In genomic region chr2:101961287-101962242, GRCh38 we compare ENCODE assay signal across 8 cellular contexts. TPM values are rescaled to one million over a fixed set of nuclear protein-coding genes. Genes with fewer than 3 reads are reported as not detected.
A peak's percentile ranks its signal among the peaks of the same experiment; 100 is the strongest.
DNase-seq lines count a peak whose midpoint lies in the region; ATAC-seq, FAIRE-seq and TF ChIP-seq lines count a peak whose summit lies in the region.

No MANE protein-coding gene starts in this region.

- H3K36me3 ChIP-seq in mesendoderm (ENCODE audit: control insufficient read depth, insufficient read depth, low read length) = no peaks in the 10 kb centered on the region
- no peaks in the 10 kb centered on the region for H3K36me3 ChIP-seq in thoracic aorta

- peak; percentile 96 for ATAC-seq in thoracic aorta (ENCODE audit: insufficient number of reproducible peaks, low FRiP score, low read depth)
- no peak for ATAC-seq in HG03432 (IDR thresholded peaks at IDR 0.05; ENCODE audit: unreplicated experiment)

- H3K4me3 ChIP-seq in NB4 (ENCODE audit: low read depth, low read length) = peak overlapping the region; percentile 56
- no peak overlapping the region for H3K4me3 ChIP-seq in epithelial cell of proximal tubule (ENCODE audit: low read depth, low read length)
- no peak overlapping the region for H3K4me3 ChIP-seq in mesendoderm (ENCODE audit: low read length)
- H3K4me3 ChIP-seq in thoracic aorta = peak overlapping the region; percentile 53

- no peak overlapping the region for H3K23ac ChIP-seq in mesendoderm (ENCODE audit: low read length)

- no peak overlapping the region for H2BK120ac ChIP-seq in mesendoderm (ENCODE audit: low read depth, low read length)

- H3K4me1 ChIP-seq in mesendoderm (ENCODE audit: control insufficient read depth, low read depth, low read length) (no peaks in the 10 kb centered on the region), thoracic aorta (ENCODE audit: control insufficient read depth in 1 of 2, low read depth in 2 of 2) (peaks cover 15 to 22% of the 10 kb centered on the region in 2 donors)

- H3K27me3 ChIP-seq in mesendoderm (ENCODE audit: insufficient read depth, low read length, poor library complexity) (no peaks in the 10 kb centered on the region), thoracic aorta (replicated peaks; ENCODE audit: insufficient read depth) (no peaks in the 10 kb centered on the region)

- no peaks in the 10 kb centered on the region for H3K9me3 ChIP-seq in thoracic aorta

- H4K5ac ChIP-seq in mesendoderm (ENCODE audit: low read length) = no peak overlapping the region

- no peaks in the 10 kb centered on the region for H3K79me2 ChIP-seq in mesendoderm (ENCODE audit: control insufficient read depth, insufficient read depth, low read length)

- H3K4me2 ChIP-seq in mesendoderm (ENCODE audit: low read length) = no peak overlapping the region

- H2BK5ac ChIP-seq in mesendoderm (ENCODE audit: low read length) = no peak overlapping the region

- H2AK5ac ChIP-seq in mesendoderm (ENCODE audit: low read length) = no peak overlapping the region

- no peak overlapping the region for H3K27ac ChIP-seq in mesendoderm (ENCODE audit: low read depth, low read length)
- peak overlapping the region; percentile 46 to 80 for H3K27ac ChIP-seq in thoracic aorta

- DNase-seq in NB4 (ENCODE audit: low read depth) (peak; percentile 99), epithelial cell of proximal tubule (ENCODE audit: low read depth) (no peak), mesendoderm (peak; percentile 6), thoracic aorta (ENCODE audit: low spot score) (peak; percentile 62), KBM-7 (no peak), activated T-cell treated with anti-CD3 and anti-CD28 coated beads for 4 hours (no peak), urothelium cell line (ENCODE audit: low spot score) (no peak)

- H3K79me1 ChIP-seq in mesendoderm (ENCODE audit: low read length) = no peaks in the 10 kb centered on the region

- no peak overlapping the region for H3K56ac ChIP-seq in mesendoderm (ENCODE audit: low read length)

- H3K18ac ChIP-seq in mesendoderm (ENCODE audit: low read length) = no peak overlapping the region

- TF ChIP-seq POLR2A in NB4 (IDR thresholded peaks at IDR 0.05; ENCODE audit: extremely low read depth, insufficient read length) = no peak

- no peak overlapping the region for H2BK15ac ChIP-seq in mesendoderm (replicated peaks; ENCODE audit: low read depth)

- no peak overlapping the region for H3K9ac ChIP-seq in mesendoderm (ENCODE audit: low read length)

- no peak for FAIRE-seq in urothelium cell line (lab: Jason Lieb, UNC)

- no CpG with 5 or more reads among the region's 12 CpGs for WGBS in mesendoderm (ENCODE audit: extremely low coverage, insufficient coverage, low lambda C conversion rate)

- H3K4ac ChIP-seq in mesendoderm (ENCODE audit: low read depth, low read length) = no peak overlapping the region

- in situ Hi-C loops in KBM-7 (cut with MboI; ENCODE audit: low pct_unique_long_range_greater_than_20kb, low sequenced_read_pairs) = no loop called here

- no peak for TF ChIP-seq CTCF in NB4 (IDR thresholded peaks at IDR 0.05; ENCODE audit: low read depth, low read length)
- peak; percentile 7 for TF ChIP-seq CTCF in epithelial cell of proximal tubule (conservative IDR thresholded peaks at IDR 0.05; ENCODE audit: low read depth, low read length)
- peak; percentile 18 for TF ChIP-seq CTCF in thoracic aorta (IDR thresholded peaks at IDR 0.05)

- no peak overlapping the region for H4K8ac ChIP-seq in mesendoderm (ENCODE audit: low read depth, low read length)

RNA-seq across cellular contexts. Expression of gene IL1R2, which starts 30.2 kb away (rescaled TPM):
- 5.4 and 12.6 TPM in 2 replicates for total RNA-seq in epithelial cell of proximal tubule
- 0.11 TPM for polyA plus RNA-seq in mesendoderm (2013, experiment 1 of 2)
- polyA plus RNA-seq in mesendoderm (2013, experiment 2 of 2) = 0.25 TPM
- total RNA-seq in thoracic aorta = 10 to 100 TPM; 18.3 to 47.7 TPM

Comparison
In these comparisons a context has a peak if more than half of its experiments do, and no peak if none do; other contexts are left out.
1. DNase-seq: peak in NB4 (single experiment), mesendoderm (single experiment) and thoracic aorta (single experiment); none in epithelial cell of proximal tubule (single experiment), KBM-7 (single experiment), activated T-cell treated with anti-CD3 and anti-CD28 coated beads for 4 hours (single experiment) and urothelium cell line (single experiment).
2. H3K4me3 ChIP-seq: peak in NB4 (single experiment) and thoracic aorta (single experiment); none in epithelial cell of proximal tubule (single experiment) and mesendoderm (single experiment).